ENCODE assay signal across 10 cellular contexts in genomic region chr17:47217279-47217678, GRCh38. TPM values are rescaled to one million over a fixed set of nuclear protein-coding genes. Genes with fewer than 3 reads are reported as not detected.
A peak's percentile ranks its signal among the peaks of the same experiment; 100 is the strongest.
DNase-seq lines count a peak whose midpoint lies in the region; ATAC-seq lines count a peak whose summit lies in the region.
"Not testable (repeated sequence)": the region's sequence is repeated elsewhere in the genome, so short reads cannot be mapped to it uniquely, and the experiment has no call there.
"Had no signal": no experiment of that assay in that cellular context is flagged by ENCODE, and none has a peak within 500 bp of the region (broad histone marks: within the 10 kb centered on the region; RNA-seq: fewer than 3 reads in every experiment).

No MANE protein-coding gene starts in this region.

- H3K4me1 ChIP-seq in BLaER1: peaks cover 57% of the 10 kb centered on the region
- H3K4me1 ChIP-seq in CD8-positive, alpha-beta memory T cell (ENCODE audit: insufficient read depth, low read length): peaks cover 49% of the 10 kb centered on the region

- DNase-seq in CD8-positive, alpha-beta memory T cell: peak in 2 of 5 donors; percentile 52 to 69
- DNase-seq in activated CD4-positive, alpha-beta memory T cell treated with anti-CD3 and anti-CD28 coated beads, Interleukin-2, amount 10 ng/mL, durations not matched to agents 7 days and 5 days; activated naive CD4-positive, alpha-beta T cell treated with anti-CD3 and anti-CD28 coated beads, Interleukin-2, amount 10 ng/mL, durations not matched to agents 7 days and 5 days: not testable (repeated sequence)
- DNase-seq in dermis blood vessel endothelial cell: peak; percentile 53
- peak; percentile 58 to 62 (median 59) for DNase-seq in immature natural killer cell
- peak in 3 of 10 donors; percentile 46 to 61 (median 56) for DNase-seq in naive thymus-derived CD8-positive, alpha-beta T cell

- not testable (repeated sequence) for H3K9me3 Mint-ChIP-seq in CD8-positive, alpha-beta memory T cell; activated CD4-positive, alpha-beta memory T cell treated with anti-CD3 and anti-CD28 coated beads, Interleukin-2, amount 10 ng/mL, durations not matched to agents 7 days and 5 days; activated naive CD4-positive, alpha-beta T cell treated with anti-CD3 and anti-CD28 coated beads, Interleukin-2, amount 10 ng/mL, durations not matched to agents 7 days and 5 days; immature natural killer cell; naive thymus-derived CD8-positive, alpha-beta T cell

- H3K4me1 Mint-ChIP-seq in CD8-positive, alpha-beta memory T cell: peaks cover 48 to 58% (median 55%) of the 10 kb centered on the region in 3 donors
- H3K4me1 Mint-ChIP-seq in activated CD4-positive, alpha-beta memory T cell treated with anti-CD3 and anti-CD28 coated beads, Interleukin-2, amount 10 ng/mL, durations not matched to agents 7 days and 5 days: peaks cover 61% of the 10 kb centered on the region
- peaks cover 46% of the 10 kb centered on the region for H3K4me1 Mint-ChIP-seq in activated naive CD4-positive, alpha-beta T cell treated with anti-CD3 and anti-CD28 coated beads, Interleukin-2, amount 10 ng/mL, durations not matched to agents 7 days and 5 days
- peaks cover 50 to 59% of the 10 kb centered on the region in 2 donors for H3K4me1 Mint-ChIP-seq in immature natural killer cell
- H3K4me1 Mint-ChIP-seq in naive thymus-derived CD8-positive, alpha-beta T cell: peaks cover 20 to 52% (median 39%) of the 10 kb centered on the region in 4 donors

- H3K9me3 ChIP-seq in BLaER1; CD8-positive, alpha-beta memory T cell (ENCODE audit: low read length): not testable (repeated sequence)

- POLR2A ChIA-PET in CD8-positive, alpha-beta memory T cell (lab: Charles Lee): interaction anchor here (0.5 to 1.0 kb wide), 3 partner anchors 11 to 476 kb away, joined by 3 read pairs; no protein-coding TSS in a partner anchor
- POLR2A ChIA-PET in activated CD4-positive, alpha-beta memory T cell treated with anti-CD3 and anti-CD28 coated beads, Interleukin-2, amount 10 ng/mL, durations not matched to agents 7 days and 5 days (lab: Charles Lee): interaction anchor here (1.1 to 1.5 kb wide), 2 partner anchors 11 to 13 kb away, joined by 4 to 6 read pairs; no protein-coding TSS in a partner anchor
- POLR2A ChIA-PET in naive thymus-derived CD8-positive, alpha-beta T cell (lab: Charles Lee): not testable (repeated sequence)

- not testable (repeated sequence) for H3K27ac ChIP-seq in BLaER1; CD8-positive, alpha-beta memory T cell (ENCODE audit: low read depth, low read length)

- ATAC-seq in naive thymus-derived CD8-positive, alpha-beta T cell: peak; percentile 87 to 92

- H3K4me3 ChIP-seq in BLaER1; CD8-positive, alpha-beta memory T cell (ENCODE audit: low read length): not testable (repeated sequence)

- not testable (repeated sequence) for H3K27me3 ChIP-seq in BLaER1; CD8-positive, alpha-beta memory T cell (ENCODE audit: insufficient read depth, low read length, poor library complexity, severe bottlenecking)

- not testable (repeated sequence) for H3K36me3 Mint-ChIP-seq in CD8-positive, alpha-beta memory T cell; activated CD4-positive, alpha-beta memory T cell treated with anti-CD3 and anti-CD28 coated beads, Interleukin-2, amount 10 ng/mL, durations not matched to agents 7 days and 5 days (ENCODE audit: low read depth); activated naive CD4-positive, alpha-beta T cell treated with anti-CD3 and anti-CD28 coated beads, Interleukin-2, amount 10 ng/mL, durations not matched to agents 7 days and 5 days; immature natural killer cell; naive thymus-derived CD8-positive, alpha-beta T cell

- H3K4me3 Mint-ChIP-seq in CD8-positive, alpha-beta memory T cell: peak overlapping the region; percentile 13 to 67 (median 43)
- not testable (repeated sequence) for H3K4me3 Mint-ChIP-seq in activated CD4-positive, alpha-beta memory T cell treated with anti-CD3 and anti-CD28 coated beads, Interleukin-2, amount 10 ng/mL, durations not matched to agents 7 days and 5 days; activated naive CD4-positive, alpha-beta T cell treated with anti-CD3 and anti-CD28 coated beads, Interleukin-2, amount 10 ng/mL, durations not matched to agents 7 days and 5 days
- peak overlapping the region in 4 of 5 donors; percentile 40 to 61 (median 56) for H3K4me3 Mint-ChIP-seq in immature natural killer cell
- H3K4me3 Mint-ChIP-seq in naive thymus-derived CD8-positive, alpha-beta T cell: peak overlapping the region in 6 of 10 donors; percentile 3 to 56 (median 38)

- peak overlapping the region; percentile 84 for H3K4me2 ChIP-seq in BLaER1

- H3K36me3 ChIP-seq in BLaER1; CD8-positive, alpha-beta memory T cell (ENCODE audit: insufficient read depth, low read length): not testable (repeated sequence)

- peak overlapping the region; percentile 51 to 86 (median 77) for H3K27ac Mint-ChIP-seq in CD8-positive, alpha-beta memory T cell
- peak overlapping the region; percentile 64 for H3K27ac Mint-ChIP-seq in activated CD4-positive, alpha-beta memory T cell treated with anti-CD3 and anti-CD28 coated beads, Interleukin-2, amount 10 ng/mL, durations not matched to agents 7 days and 5 days
- H3K27ac Mint-ChIP-seq in activated naive CD4-positive, alpha-beta T cell treated with anti-CD3 and anti-CD28 coated beads, Interleukin-2, amount 10 ng/mL, durations not matched to agents 7 days and 5 days: peak overlapping the region; percentile 33
- H3K27ac Mint-ChIP-seq in immature natural killer cell: peak overlapping the region in 4 of 6 donors; percentile 32 to 72 (median 46)
- H3K27ac Mint-ChIP-seq in naive thymus-derived CD8-positive, alpha-beta T cell: peak overlapping the region in 8 of 10 donors; percentile 22 to 90 (median 72)

- H3K9ac ChIP-seq in BLaER1: not testable (repeated sequence)

- CTCF ChIA-PET in CD8-positive, alpha-beta memory T cell (lab: Charles Lee): interaction anchor here (1.0 kb wide), 1 partner anchor 13 kb away, joined by 3 read pairs; no protein-coding TSS in a partner anchor
- CTCF ChIA-PET in activated CD4-positive, alpha-beta memory T cell treated with anti-CD3 and anti-CD28 coated beads, Interleukin-2, amount 10 ng/mL, durations not matched to agents 7 days and 5 days (lab: Charles Lee): not testable (repeated sequence)
- CTCF ChIA-PET in activated naive CD4-positive, alpha-beta T cell treated with anti-CD3 and anti-CD28 coated beads, Interleukin-2, amount 10 ng/mL, durations not matched to agents 7 days and 5 days (lab: Charles Lee): interaction anchor here (0.7 to 1.3 kb wide), 2 partner anchors 12 to 13 kb away, joined by 3 read pairs; no protein-coding TSS in a partner anchor

- not testable (repeated sequence) for H3K27me3 Mint-ChIP-seq in CD8-positive, alpha-beta memory T cell; immature natural killer cell (ENCODE audit: low read depth in 3 of 3); naive thymus-derived CD8-positive, alpha-beta T cell
- peaks cover 10% of the 10 kb centered on the region for H3K27me3 Mint-ChIP-seq in activated CD4-positive, alpha-beta memory T cell treated with anti-CD3 and anti-CD28 coated beads, Interleukin-2, amount 10 ng/mL, durations not matched to agents 7 days and 5 days
- H3K27me3 Mint-ChIP-seq in activated naive CD4-positive, alpha-beta T cell treated with anti-CD3 and anti-CD28 coated beads, Interleukin-2, amount 10 ng/mL, durations not matched to agents 7 days and 5 days: peaks cover 31% of the 10 kb centered on the region

- not testable (repeated sequence) for H4K20me1 ChIP-seq in BLaER1

RNA-seq across cellular contexts. Expression of gene MYL4, which starts 8.1 kb away (rescaled TPM):
- not detected for total RNA-seq in CD8-positive, alpha-beta memory T cell
- not detected for polyA plus RNA-seq in CD8-positive, alpha-beta memory T cell
- not detected for total RNA-seq in activated CD4-positive, alpha-beta memory T cell treated with anti-CD3 and anti-CD28 coated beads, Interleukin-2, amount 10 ng/mL, durations not matched to agents 7 days and 5 days
- 0.60 and 1.5 TPM in 2 replicates for total RNA-seq in dermis blood vessel endothelial cell
- under 1 TPM in 1 of 3 donors, not detected in 2; 0.39 TPM for polyA plus RNA-seq in immature natural killer cell
- not detected for total RNA-seq in naive thymus-derived CD8-positive, alpha-beta T cell
- polyA plus RNA-seq in naive thymus-derived CD8-positive, alpha-beta T cell: not detected
- total RNA-seq: GM23338, HT-29 had no signal

RNA-seq across cellular contexts. Expression of gene CDC27, which starts 28.2 kb away (rescaled TPM):
- 100 to 1,000 TPM; 113 to 116 TPM for total RNA-seq in CD8-positive, alpha-beta memory T cell
- polyA plus RNA-seq in CD8-positive, alpha-beta memory T cell: 96.2 TPM
- total RNA-seq in activated CD4-positive, alpha-beta memory T cell treated with anti-CD3 and anti-CD28 coated beads, Interleukin-2, amount 10 ng/mL, durations not matched to agents 7 days and 5 days: 100 to 1,000 TPM; 138 to 140 TPM
- 97.3 and 201 TPM in 2 replicates for total RNA-seq in dermis blood vessel endothelial cell
- polyA plus RNA-seq in immature natural killer cell: 10 to 100 TPM; 50.3 to 98.5 (median 71.1) TPM
- 10 to 100 TPM; 62.2 to 70.7 TPM for total RNA-seq in naive thymus-derived CD8-positive, alpha-beta T cell
- 10 to 100 TPM; 55.8 to 77.0 (median 71.5) TPM for polyA plus RNA-seq in naive thymus-derived CD8-positive, alpha-beta T cell

RNA-seq across cellular contexts. Expression of gene ITGB3, which starts 36.3 kb away (rescaled TPM):
- total RNA-seq in CD8-positive, alpha-beta memory T cell: under 1 TPM; 0.07 to 0.13 TPM
- not detected for polyA plus RNA-seq in CD8-positive, alpha-beta memory T cell
- total RNA-seq in activated CD4-positive, alpha-beta memory T cell treated with anti-CD3 and anti-CD28 coated beads, Interleukin-2, amount 10 ng/mL, durations not matched to agents 7 days and 5 days: 1 to 10 TPM; 1.9 to 2.2 TPM
- 116 and 150 TPM in 2 replicates for total RNA-seq in dermis blood vessel endothelial cell
- polyA plus RNA-seq in immature natural killer cell: 10 to 100 TPM in 1 of 3 donors, 1 to 10 TPM in 1, not detected in 1; 1.1 to 11.0 TPM
- total RNA-seq in naive thymus-derived CD8-positive, alpha-beta T cell: not detected
- not detected for polyA plus RNA-seq in naive thymus-derived CD8-positive, alpha-beta T cell
- total RNA-seq: H9, HT-29 had no signal
- polyA plus RNA-seq: GM23338 had no signal

Comparison
In these comparisons a context has a peak if more than half of its experiments do, and no peak if none do; other contexts are left out.
1. RNA of gene ITGB3, which starts 36.3 kb away (total RNA-seq): 116 to 150 TPM in dermis blood vessel endothelial cell; 1.9 to 2.2 TPM in activated CD4-positive, alpha-beta memory T cell treated with anti-CD3 and anti-CD28 coated beads, Interleukin-2, amount 10 ng/mL, durations not matched to agents 7 days and 5 days, 0.07 to 0.13 TPM in CD8-positive, alpha-beta memory T cell and not detected in naive thymus-derived CD8-positive, alpha-beta T cell; every median in the first group is over 10 times any median in the second.
2. Peak in every context shown above with its lines, with median percentiles within 50 percentile points of each other: H3K27ac Mint-ChIP-seq.